In the genomic region with DNA sequence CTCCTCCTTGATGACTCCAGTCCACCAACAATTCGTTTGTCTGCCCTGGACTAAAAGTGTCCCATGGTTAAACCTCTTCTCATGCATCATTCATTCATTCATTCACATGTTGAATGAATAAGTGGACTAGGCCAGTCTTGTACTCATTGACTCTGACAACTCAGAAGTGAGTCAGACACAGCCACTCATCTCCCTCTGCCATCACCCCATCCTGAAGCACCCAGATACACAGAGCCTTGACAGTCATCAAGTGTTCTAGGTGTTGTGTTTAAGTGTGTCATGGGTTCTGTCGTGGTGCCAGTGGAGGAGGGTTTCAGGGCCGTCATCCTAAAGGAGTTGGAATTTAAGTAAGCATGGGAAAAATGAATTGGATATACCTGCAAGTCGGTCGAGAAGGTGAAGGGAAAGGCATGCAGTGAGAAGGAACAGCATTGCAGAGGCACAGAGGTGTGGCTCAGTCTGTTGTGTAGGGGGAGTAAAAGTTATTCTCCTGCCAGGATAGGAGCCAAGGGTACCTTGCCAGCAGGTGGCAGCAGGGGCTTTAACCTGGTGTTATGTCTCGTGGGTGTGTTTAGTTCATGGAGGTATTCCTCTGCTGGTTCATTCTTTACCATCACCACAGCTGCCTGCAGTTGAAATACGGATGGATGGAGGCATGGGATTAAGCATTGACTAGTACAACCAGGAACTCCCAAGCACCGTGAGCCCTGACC, we compare ENCODE assay signal across 14 cellular contexts. TPM values are rescaled to one million over a fixed set of nuclear protein-coding genes. Genes with fewer than 3 reads are reported as not detected.
A peak's percentile ranks its signal among the peaks of the same experiment; 100 is the strongest.
DNase-seq lines count a peak whose midpoint lies in the region; TF ChIP-seq lines count a peak whose summit lies in the region.
"Had no signal": no experiment of that assay in that cellular context is flagged by ENCODE, and none has a peak within 500 bp of the region (broad histone marks: within the 10 kb centered on the region; RNA-seq: fewer than 3 reads in every experiment).

No MANE protein-coding gene starts in this region.

- H3K4me1 ChIP-seq in trophoblast cell (ENCODE audit: control insufficient read depth in 1 of 2, insufficient read depth in 2 of 2, low read length in 2 of 2) = peaks cover 3 to 7% of the 10 kb centered on the region in 2 experiments
- H3K4me1 ChIP-seq: breast epithelium, parathyroid adenoma, thyroid gland had no signal

- H3K4ac ChIP-seq in trophoblast cell (ENCODE audit: low read depth, low read length) = no peak overlapping the region

- no peak overlapping the region for H3K23ac ChIP-seq in trophoblast cell (ENCODE audit: low read length)

- H2AK5ac ChIP-seq in trophoblast cell (ENCODE audit: low read length) = no peak overlapping the region

- peak; percentile 22 for TF ChIP-seq CTCF in NB4 (IDR thresholded peaks at IDR 0.05; ENCODE audit: low read depth, low read length)

- H3K36me3 ChIP-seq in trophoblast cell (ENCODE audit: control insufficient read depth in 1 of 2, insufficient read depth in 2 of 2, low read length in 2 of 2) = no peaks in the 10 kb centered on the region
- H3K36me3 ChIP-seq: breast epithelium, thyroid gland had no signal

- WGBS in trophoblast cell (ENCODE audit: extremely low coverage, insufficient coverage, insufficient read length) = no CpG with 5 or more reads among the region's 8 CpGs

- H4K8ac ChIP-seq in trophoblast cell (ENCODE audit: low read depth, low read length) = no peak overlapping the region

- H3K4me2 ChIP-seq in trophoblast cell (ENCODE audit: low read length) = no peak overlapping the region

- H3K9ac ChIP-seq in trophoblast cell (ENCODE audit: low read length) = no peak overlapping the region
- H3K9ac ChIP-seq: parathyroid adenoma had no signal

- no peaks in the 10 kb centered on the region for H3K79me2 ChIP-seq in trophoblast cell (ENCODE audit: control insufficient read depth, insufficient read depth, low read length, poor library complexity)
- H3K79me2 ChIP-seq: parathyroid adenoma had no signal

- DNase-seq in activated gamma-delta T cell treated with Interleukin-2 at 50 U/mL for 16 hours (peak; percentile 23), activated gamma-delta T cell (lab: John Stamatoyannopoulos, UW) (no peak), NB4 (ENCODE audit: low read depth) (no peak), trophoblast cell (peak; percentile 14 to 44), iPS-NIHi7 (ENCODE audit: extremely low spot score) (no peak), NCI-H1092 (lab: John Stamatoyannopoulos, UW) (no peak), NCI-H1105 treated with DMSO at 0.1 percent for 48 hours (lab: John Stamatoyannopoulos, UW) (no peak)
- peak; percentile 22 for DNase-seq in activated naive CD4-positive, alpha-beta T cell treated with anti-CD3 and anti-CD28 coated beads, Interleukin-2, amount 50 U/mL, for 16 hours
- DNase-seq: NCI-H345, thyroid gland had no signal

- TF ChIP-seq POLR2A in NB4 (IDR thresholded peaks at IDR 0.05; ENCODE audit: extremely low read depth, insufficient read length) = no peak

- H2BK5ac ChIP-seq in trophoblast cell (ENCODE audit: low read depth, low read length, poor library complexity) = no peak overlapping the region

- no peak overlapping the region for H3K18ac ChIP-seq in trophoblast cell (ENCODE audit: low read length)

- no peaks in the 10 kb centered on the region for H3K27me3 ChIP-seq in trophoblast cell (ENCODE audit: insufficient read depth, low read length)
- H3K27me3 ChIP-seq: thyroid gland had no signal

- no peak overlapping the region for H3K27ac ChIP-seq in trophoblast cell (ENCODE audit: low read depth, low read length)
- H3K27ac ChIP-seq: breast epithelium, parathyroid adenoma, thyroid gland had no signal

- no peak overlapping the region for H2BK120ac ChIP-seq in trophoblast cell (ENCODE audit: insufficient read depth, low read length, poor library complexity)

- no peak overlapping the region for H2AFZ ChIP-seq in trophoblast cell (ENCODE audit: insufficient read depth, low read length, poor library complexity)
- H2AFZ ChIP-seq: parathyroid adenoma had no signal

- peak overlapping the region; percentile 38 for H4K91ac ChIP-seq in trophoblast cell (ENCODE audit: low read depth, low read length)

- H3K14ac ChIP-seq in trophoblast cell (ENCODE audit: low read length) = no peak overlapping the region

- H3K79me1 ChIP-seq in trophoblast cell (ENCODE audit: low read length) = no peaks in the 10 kb centered on the region

- no peak overlapping the region for H2BK12ac ChIP-seq in trophoblast cell (ENCODE audit: low read length)

- no peak overlapping the region for H3K4me3 ChIP-seq in NB4 (ENCODE audit: low read depth, low read length)
- H3K4me3 ChIP-seq in trophoblast cell (ENCODE audit: low read depth, low read length) = no peak overlapping the region
- H3K4me3 ChIP-seq: breast epithelium, thyroid gland had no signal

- no peak overlapping the region for H4K12ac ChIP-seq in trophoblast cell (ENCODE audit: low read depth, low read length)

- peaks cover 2% of the 10 kb centered on the region for H3K9me3 ChIP-seq in trophoblast cell (ENCODE audit: insufficient read depth, low read depth, low read length)
- H3K9me3 ChIP-seq: breast epithelium, thyroid gland had no signal

RNA-seq across cellular contexts. Expression of gene MAGED2, which starts 18.3 kb away (rescaled TPM):
- polyA plus RNA-seq in trophoblast cell (2013) = 281 and 288 TPM in 2 replicates

RNA-seq across cellular contexts. Expression of gene ITIH6, which starts 27.8 kb away (rescaled TPM):
- not detected in 2 replicates for polyA plus RNA-seq in trophoblast cell (2013)
- polyA plus RNA-seq: BJ, liver had no signal

Comparison
In these comparisons a context has a peak if more than half of its experiments do, and no peak if none do; other contexts are left out.
1. DNase-seq: peak in activated gamma-delta T cell treated with Interleukin-2 at 50 U/mL for 16 hours (single experiment), activated naive CD4-positive, alpha-beta T cell treated with anti-CD3 and anti-CD28 coated beads, Interleukin-2, amount 50 U/mL, for 16 hours (single experiment) and trophoblast cell (2 of 2); none in activated gamma-delta T cell (single experiment), NB4 (single experiment), iPS-NIHi7 (single experiment), NCI-H1092 (single experiment) and NCI-H1105 treated with DMSO at 0.1 percent for 48 hours (single experiment).